11 cellular contexts compared by ENCODE assay signal in genomic region chr6:9140861-9141534, GRCh38.
DNase-seq lines count a peak whose midpoint lies in the region; ATAC-seq, FAIRE-seq and TF ChIP-seq lines count a peak whose summit lies in the region.
"Had no signal": no experiment of that assay in that cellular context is flagged by ENCODE, and none has a peak within 500 bp of the region (broad histone marks: within the 10 kb centered on the region; RNA-seq: fewer than 3 reads in every experiment).

No MANE protein-coding gene starts in this region.

- ATAC-seq in GM18868 (IDR thresholded peaks at IDR 0.05; ENCODE audit: unreplicated experiment), result no peak
- ATAC-seq in HG02938 (IDR thresholded peaks at IDR 0.05; ENCODE audit: unreplicated experiment), result no peak
- ATAC-seq in HG03039 (IDR thresholded peaks at IDR 0.05; ENCODE audit: unreplicated experiment), result no peak
- ATAC-seq: activated CD8-positive, alpha-beta memory T cell treated with anti-CD3 and anti-CD28 coated beads, Interleukin-2, amount 10 ng/mL, durations not matched to agents 7 days and 5 days; heart right ventricle; T-cell had no signal

- peak; percentile 41 for FAIRE-seq in H54 (lab: Jason Lieb, UNC)

- intact Hi-C loops in head of caudate nucleus (cut with DNase I), result no loop called here

- DNase-seq in H54 (ENCODE audit: insufficient read length, low spot score) (no peak), NCI-H2196 (lab: John Stamatoyannopoulos, UW; ENCODE audit: unreplicated experiment) (peak; percentile 83), cerebellum (ENCODE audit: low spot score) (peak; percentile 6), renal cortical epithelial cell (ENCODE audit: low read depth) (peak; percentile 2), head of caudate nucleus (no peak)
- DNase-seq: activated CD8-positive, alpha-beta memory T cell treated with anti-CD3 and anti-CD28 coated beads, Interleukin-2, amount 10 ng/mL, durations not matched to agents 7 days and 5 days; heart right ventricle; T-cell had no signal

- no peak for TF ChIP-seq POLR2A in H54 (IDR thresholded peaks at IDR 0.05; ENCODE audit: low read depth, low read length)

Comparison
In these comparisons a context has a peak if more than half of its experiments do, and no peak if none do; other contexts are left out.
1. DNase-seq: peak in NCI-H2196 (single experiment), cerebellum (single experiment) and renal cortical epithelial cell (single experiment); none in H54 (single experiment) and head of caudate nucleus (0 of 42).